ENCODE assay signal across 8 cellular contexts in genomic region chr11:747176-748006, GRCh38. TPM values are rescaled to one million over a fixed set of nuclear protein-coding genes. Genes with fewer than 3 reads are reported as not detected.
DNase-seq lines count a peak whose midpoint lies in the region; FAIRE-seq and TF ChIP-seq lines count a peak whose summit lies in the region.

Gene TALDO1 (plus strand): TSS chr11:747464. CDS start chr11:747482, 18 bp downstream.

- in situ Hi-C loops in G401 (cut with HindIII; ENCODE audit: low sequenced_read_pairs): no loop called here

- H3K27ac ChIP-seq in SJCRH30: peak within 1 kb of the TSS; percentile 37; the same call in 1 of the 2 replicates

- H3K9me3 ChIP-seq in Loucy (ENCODE audit: insufficient read depth, low read depth, low read length) (no peaks in the 10 kb centered on the region), SJCRH30 (replicated peaks) (no peaks in the 10 kb centered on the region)

- peak within 1 kb of the TSS; percentile 99 for H2AFZ ChIP-seq in Loucy (ENCODE audit: low read length)

- no peaks in the 10 kb centered on the region for H3K9me2 ChIP-seq in Loucy (replicated peaks; ENCODE audit: low read depth, low read length)

- no peaks in the 10 kb centered on the region for H3K36me3 ChIP-seq in Loucy (ENCODE audit: insufficient read depth, low read length)
- H3K36me3 ChIP-seq in SJCRH30: no peaks in the 10 kb centered on the region

- peaks cover 51% of the 10 kb centered on the region for H3K79me2 ChIP-seq in Loucy (ENCODE audit: insufficient read depth, low read length)

- H3K4me1 ChIP-seq in Loucy (ENCODE audit: insufficient read depth, low read length, poor library complexity, severe bottlenecking): peaks cover 26% of the 10 kb centered on the region
- H3K4me1 ChIP-seq in SJCRH30: peaks cover 6% of the 10 kb centered on the region; the same call in 1 of the 2 replicates

- TF ChIP-seq POLR2A in H54 (IDR thresholded peaks at IDR 0.05; ENCODE audit: low read depth, low read length): peak; percentile 80; the same call in 1 of the 2 replicates

- peak within 1 kb of the TSS; percentile 81 for H3K9ac ChIP-seq in Loucy (ENCODE audit: low read depth, low read length, poor library complexity, severe bottlenecking)

- no peaks in the 10 kb centered on the region for H3K27me3 ChIP-seq in Loucy (ENCODE audit: insufficient read depth, low read length, poor library complexity, severe bottlenecking)
- no peaks in the 10 kb centered on the region for H3K27me3 ChIP-seq in SJCRH30

- H3F3A ChIP-seq in Loucy (ENCODE audit: low read depth): no peaks in the 10 kb centered on the region

- DNase-seq in G401 (ENCODE audit: low spot score) (peak; percentile 86), H54 (ENCODE audit: insufficient read length, low spot score) (peak; percentile 94), SJCRH30 (peak; percentile 87 to 90), frontal cortex (ENCODE audit: low spot score in 2 of 2) (peak; percentile 96), nucleus accumbens (lab: John Stamatoyannopoulos, UW) (peak in 55 of 56 donors; percentile 40 to 94 (median 84)), superior temporal gyrus (ENCODE audit: extremely low spot score) (peak; percentile 89)
- DNase-seq in activated naive CD4-positive, alpha-beta T cell treated with Interleukin-2 at 50 U/mL for 16 hours: peak; percentile 87

- H4K20me1 ChIP-seq in Loucy (ENCODE audit: insufficient read depth, low read length, poor library complexity, severe bottlenecking): peaks cover 19% of the 10 kb centered on the region

- peak within 1 kb of the TSS; percentile 93 for H3K4me2 ChIP-seq in Loucy (ENCODE audit: low read depth, low read length, poor library complexity, severe bottlenecking)

- peak; percentile 28; the same call in 1 of the 2 replicates for TF ChIP-seq CTCF in Loucy (conservative IDR thresholded peaks at IDR 0.05; ENCODE audit: low read length)

- H3K4me3 ChIP-seq in Loucy (ENCODE audit: low read length, poor library complexity, severe bottlenecking): peak within 1 kb of the TSS; percentile 79
- H3K4me3 ChIP-seq in SJCRH30: peak within 1 kb of the TSS; percentile 98

- FAIRE-seq in H54 (lab: Jason Lieb, UNC) (no peak), frontal cortex (lab: Jason Lieb, UNC) (no peak)

RNA-seq across cellular contexts. Expression of gene TALDO1, which starts in this region (rescaled TPM):
- total RNA-seq in G401 (2014; rRNA removed; shearing (Covaris generic)): 201 and 229 TPM in 2 replicates
- total RNA-seq in SJCRH30 (2014; rRNA removed; shearing (Covaris generic)): 107 and 108 TPM in 2 replicates
- total RNA-seq in frontal cortex: 77.9 TPM

Comparison
In these comparisons a context has a peak if more than half of its experiments do, and no peak if none do; other contexts are left out.
1. Peak in every context shown above with its lines: DNase-seq, H3K4me3 ChIP-seq and H3K27ac ChIP-seq.